ENCODE assay signal across 11 cellular contexts in genomic region chr10:61616611-61617010, GRCh38. TPM values are rescaled to one million over a fixed set of nuclear protein-coding genes. Genes with fewer than 3 reads are reported as not detected.
"Had no signal": no experiment of that assay in that cellular context is flagged by ENCODE, and none has a peak within 500 bp of the region (broad histone marks: within the 10 kb centered on the region; RNA-seq: fewer than 3 reads in every experiment).

No MANE protein-coding gene starts in this region.

- H3K4me3 ChIP-seq: GM23248, GM23338, HAP-1 had no signal

- H2AFZ ChIP-seq: GM23248, GM23338 had no signal

- H3K27ac ChIP-seq: GM23248 had no signal

- H3K4me1 ChIP-seq: HAP-1 had no signal

- H3K9ac ChIP-seq: GM23248 had no signal

- DNase-seq: GM23248, GOT3, H7, H9, HCEC 1CT, HFFc6 had no signal

- ATAC-seq: GM23338, HCT116 had no signal

- H3K36me3 ChIP-seq: HAP-1 had no signal

- H3K4me2 ChIP-seq: GM23338 had no signal

- FAIRE-seq: H1, H54 had no signal

- H3K9me3 ChIP-seq: HAP-1 had no signal

RNA-seq across cellular contexts. Expression of gene CABCOCO1, which starts 46.1 kb away (rescaled TPM):
- total RNA-seq: GM23338, H1, H7, H9 had no signal
- polyA plus RNA-seq: GM23338, H1 had no signal
